Comparison of ENCODE assay signal across 12 cellular contexts in the genomic region with DNA sequence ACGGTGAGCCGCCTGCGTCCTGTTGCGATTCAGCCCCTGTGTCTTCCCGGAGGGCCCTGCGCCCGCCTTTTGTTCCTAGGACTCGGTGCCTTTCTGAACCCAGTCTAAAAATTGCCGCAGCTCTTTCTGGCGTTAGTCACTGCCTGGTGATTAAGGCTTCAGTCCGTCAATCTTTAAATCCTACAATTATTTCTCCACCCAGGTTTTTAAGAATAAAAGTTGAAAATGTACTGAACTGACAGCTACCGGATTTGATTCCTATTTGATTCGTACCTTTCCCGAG. TPM values are rescaled to one million over a fixed set of nuclear protein-coding genes. Genes with fewer than 3 reads are reported as not detected.
DNase-seq lines count a peak whose midpoint lies in the region; ATAC-seq and TF ChIP-seq lines count a peak whose summit lies in the region.
"Had no signal": no experiment of that assay in that cellular context is flagged by ENCODE, and none has a peak within 500 bp of the region (broad histone marks: within the 10 kb centered on the region; RNA-seq: fewer than 3 reads in every experiment).

No MANE protein-coding gene starts in this region.

- DNase-seq in DMS153 treated with DMSO at 0.1 percent for 48 hours (lab: John Stamatoyannopoulos, UW; ENCODE audit: unreplicated experiment) = peak; percentile 40
- no peak for DNase-seq in DMS153 (lab: John Stamatoyannopoulos, UW)
- no peak for DNase-seq in WTC11 (ENCODE audit: low spot score)
- no peak for DNase-seq in heart right ventricle
- no peak for DNase-seq in NCI-H1105 (lab: John Stamatoyannopoulos, UW)
- no peak for DNase-seq in OCI-M1 (lab: John Stamatoyannopoulos, UW)
- DNase-seq: activated CD8-positive, alpha-beta memory T cell treated with anti-CD3 and anti-CD28 coated beads for 24 hours; SHP77 had no signal

- peak overlapping the region in 6 of 10 donors; percentile 3 to 35 (median 21) for H3K4me3 ChIP-seq in heart right ventricle
- H3K4me3 ChIP-seq in rectal smooth muscle tissue (ENCODE audit: low read length) = peak overlapping the region; percentile 27
- H3K4me3 ChIP-seq: prostate gland had no signal

- H3K27me3 ChIP-seq in heart right ventricle = no peaks in the 10 kb centered on the region
- no peaks in the 10 kb centered on the region for H3K27me3 ChIP-seq in rectal smooth muscle tissue (ENCODE audit: control insufficient read depth, insufficient read depth, low read length)

- no peaks in the 10 kb centered on the region for H3K36me3 Mint-ChIP-seq in WTC11

- CTCF ChIA-PET in WTC11 (lab: Charles Lee) = interaction anchor here (0.6 to 3.2 kb wide), 3 partner anchors 11 to 217 kb away, joined by 3 to 20 read pairs (median 3); no protein-coding TSS in a partner anchor

- H3K36me3 ChIP-seq in heart right ventricle (no peaks in the 10 kb centered on the region), rectal smooth muscle tissue (ENCODE audit: control insufficient read depth, insufficient read depth, low read length) (no peaks in the 10 kb centered on the region)
- H3K36me3 ChIP-seq: prostate gland had no signal

- intact Hi-C loops in heart right ventricle (cut with DNase I) = no loop called here

- no peaks in the 10 kb centered on the region for H3K27me3 Mint-ChIP-seq in WTC11 (ENCODE audit: low read depth)

- WGBS in heart right ventricle, 2 donors = 32 to 39% methylated on average over 12 to 14 of the region's 14 CpGs

- H3K4me1 Mint-ChIP-seq in WTC11 = peaks cover 11% of the 10 kb centered on the region

- no peaks in the 10 kb centered on the region for H3K9me3 ChIP-seq in heart right ventricle
- H3K9me3 ChIP-seq: prostate gland had no signal

- H3K9ac ChIP-seq in rectal smooth muscle tissue (ENCODE audit: low read length) = no peak overlapping the region

- H3K9me3 Mint-ChIP-seq in WTC11 = no peaks in the 10 kb centered on the region

- peak overlapping the region; percentile 34 for H3K27ac Mint-ChIP-seq in WTC11

- no peak overlapping the region for H3K4me3 Mint-ChIP-seq in WTC11

- ATAC-seq in WTC11 (no peak; the same call in 1 of the 2 replicates), heart right ventricle (peak in 7 of 8 donors; percentile 19 to 67 (median 39)), GM19467 (IDR thresholded peaks at IDR 0.05; ENCODE audit: unreplicated experiment) (no peak)

- POLR2A ChIA-PET in WTC11 (lab: Charles Lee) = no interaction called here

- peak overlapping the region; percentile 45 to 84 (median 69) for H3K27ac ChIP-seq in heart right ventricle
- no peak overlapping the region for H3K27ac ChIP-seq in rectal smooth muscle tissue (ENCODE audit: low read depth, low read length)
- H3K27ac ChIP-seq: 22Rv1, prostate gland had no signal

- H3K4me1 ChIP-seq in heart right ventricle (peaks cover 2 to 19% (median 13%) of the 10 kb centered on the region in 9 donors), rectal smooth muscle tissue (ENCODE audit: control insufficient read depth, insufficient read depth, low read length) (no peaks in the 10 kb centered on the region)
- H3K4me1 ChIP-seq: prostate gland had no signal

- TF ChIP-seq CTCF in WTC11 (IDR thresholded peaks at IDR 0.05) = no peak
- no peak for TF ChIP-seq CTCF in heart right ventricle (IDR thresholded peaks at IDR 0.05)

TF ChIP-seq in WTC11, 78 proteins besides CTCF, POLR2A, EP300 and RAD21:
- TF ChIP-seq, protein P1, sequence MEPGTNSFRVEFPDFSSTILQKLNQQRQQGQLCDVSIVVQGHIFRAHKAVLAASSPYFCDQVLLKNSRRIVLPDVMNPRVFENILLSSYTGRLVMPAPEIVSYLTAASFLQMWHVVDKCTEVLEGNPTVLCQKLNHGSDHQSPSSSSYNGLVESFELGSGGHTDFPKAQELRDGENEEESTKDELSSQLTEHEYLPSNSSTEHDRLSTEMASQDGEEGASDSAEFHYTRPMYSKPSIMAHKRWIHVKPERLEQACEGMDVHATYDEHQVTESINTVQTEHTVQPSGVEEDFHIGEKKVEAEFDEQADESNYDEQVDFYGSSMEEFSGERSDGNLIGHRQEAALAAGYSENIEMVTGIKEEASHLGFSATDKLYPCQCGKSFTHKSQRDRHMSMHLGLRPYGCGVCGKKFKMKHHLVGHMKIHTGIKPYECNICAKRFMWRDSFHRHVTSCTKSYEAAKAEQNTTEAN (CRISPR knock-in tag; IDR thresholded peaks at IDR 0.05) = no peak
- TF ChIP-seq ZNF317 (CRISPR knock-in tag; IDR thresholded peaks at IDR 0.05; ENCODE audit: borderline replicate concordance, low read depth) (no peak), KAT7 (CRISPR knock-in tag; IDR thresholded peaks at IDR 0.05; ENCODE audit: borderline replicate concordance) (no peak), IRF2 (CRISPR knock-in tag; IDR thresholded peaks at IDR 0.05; ENCODE audit: borderline replicate concordance, low read depth) (no peak), HMGA2 (CRISPR knock-in tag; IDR thresholded peaks at IDR 0.05) (no peak), ATF1 (CRISPR knock-in tag; IDR thresholded peaks at IDR 0.05) (no peak), ZNF423 (CRISPR knock-in tag; IDR thresholded peaks at IDR 0.05) (no peak), GTF2I (CRISPR knock-in tag; conservative IDR thresholded peaks at IDR 0.05) (no peak), SMAD4 (CRISPR knock-in tag; IDR thresholded peaks at IDR 0.05) (no peak), JAZF1 (CRISPR knock-in tag; IDR thresholded peaks at IDR 0.05) (no peak)
- TF ChIP-seq, protein P2, sequence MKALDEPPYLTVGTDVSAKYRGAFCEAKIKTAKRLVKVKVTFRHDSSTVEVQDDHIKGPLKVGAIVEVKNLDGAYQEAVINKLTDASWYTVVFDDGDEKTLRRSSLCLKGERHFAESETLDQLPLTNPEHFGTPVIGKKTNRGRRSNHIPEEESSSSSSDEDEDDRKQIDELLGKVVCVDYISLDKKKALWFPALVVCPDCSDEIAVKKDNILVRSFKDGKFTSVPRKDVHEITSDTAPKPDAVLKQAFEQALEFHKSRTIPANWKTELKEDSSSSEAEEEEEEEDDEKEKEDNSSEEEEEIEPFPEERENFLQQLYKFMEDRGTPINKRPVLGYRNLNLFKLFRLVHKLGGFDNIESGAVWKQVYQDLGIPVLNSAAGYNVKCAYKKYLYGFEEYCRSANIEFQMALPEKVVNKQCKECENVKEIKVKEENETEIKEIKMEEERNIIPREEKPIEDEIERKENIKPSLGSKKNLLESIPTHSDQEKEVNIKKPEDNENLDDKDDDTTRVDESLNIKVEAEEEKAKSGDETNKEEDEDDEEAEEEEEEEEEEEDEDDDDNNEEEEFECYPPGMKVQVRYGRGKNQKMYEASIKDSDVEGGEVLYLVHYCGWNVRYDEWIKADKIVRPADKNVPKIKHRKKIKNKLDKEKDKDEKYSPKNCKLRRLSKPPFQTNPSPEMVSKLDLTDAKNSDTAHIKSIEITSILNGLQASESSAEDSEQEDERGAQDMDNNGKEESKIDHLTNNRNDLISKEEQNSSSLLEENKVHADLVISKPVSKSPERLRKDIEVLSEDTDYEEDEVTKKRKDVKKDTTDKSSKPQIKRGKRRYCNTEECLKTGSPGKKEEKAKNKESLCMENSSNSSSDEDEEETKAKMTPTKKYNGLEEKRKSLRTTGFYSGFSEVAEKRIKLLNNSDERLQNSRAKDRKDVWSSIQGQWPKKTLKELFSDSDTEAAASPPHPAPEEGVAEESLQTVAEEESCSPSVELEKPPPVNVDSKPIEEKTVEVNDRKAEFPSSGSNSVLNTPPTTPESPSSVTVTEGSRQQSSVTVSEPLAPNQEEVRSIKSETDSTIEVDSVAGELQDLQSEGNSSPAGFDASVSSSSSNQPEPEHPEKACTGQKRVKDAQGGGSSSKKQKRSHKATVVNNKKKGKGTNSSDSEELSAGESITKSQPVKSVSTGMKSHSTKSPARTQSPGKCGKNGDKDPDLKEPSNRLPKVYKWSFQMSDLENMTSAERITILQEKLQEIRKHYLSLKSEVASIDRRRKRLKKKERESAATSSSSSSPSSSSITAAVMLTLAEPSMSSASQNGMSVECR (CRISPR knock-in tag; IDR thresholded peaks at IDR 0.05; ENCODE audit: borderline replicate concordance) = no peak
- TF ChIP-seq, protein P3, sequence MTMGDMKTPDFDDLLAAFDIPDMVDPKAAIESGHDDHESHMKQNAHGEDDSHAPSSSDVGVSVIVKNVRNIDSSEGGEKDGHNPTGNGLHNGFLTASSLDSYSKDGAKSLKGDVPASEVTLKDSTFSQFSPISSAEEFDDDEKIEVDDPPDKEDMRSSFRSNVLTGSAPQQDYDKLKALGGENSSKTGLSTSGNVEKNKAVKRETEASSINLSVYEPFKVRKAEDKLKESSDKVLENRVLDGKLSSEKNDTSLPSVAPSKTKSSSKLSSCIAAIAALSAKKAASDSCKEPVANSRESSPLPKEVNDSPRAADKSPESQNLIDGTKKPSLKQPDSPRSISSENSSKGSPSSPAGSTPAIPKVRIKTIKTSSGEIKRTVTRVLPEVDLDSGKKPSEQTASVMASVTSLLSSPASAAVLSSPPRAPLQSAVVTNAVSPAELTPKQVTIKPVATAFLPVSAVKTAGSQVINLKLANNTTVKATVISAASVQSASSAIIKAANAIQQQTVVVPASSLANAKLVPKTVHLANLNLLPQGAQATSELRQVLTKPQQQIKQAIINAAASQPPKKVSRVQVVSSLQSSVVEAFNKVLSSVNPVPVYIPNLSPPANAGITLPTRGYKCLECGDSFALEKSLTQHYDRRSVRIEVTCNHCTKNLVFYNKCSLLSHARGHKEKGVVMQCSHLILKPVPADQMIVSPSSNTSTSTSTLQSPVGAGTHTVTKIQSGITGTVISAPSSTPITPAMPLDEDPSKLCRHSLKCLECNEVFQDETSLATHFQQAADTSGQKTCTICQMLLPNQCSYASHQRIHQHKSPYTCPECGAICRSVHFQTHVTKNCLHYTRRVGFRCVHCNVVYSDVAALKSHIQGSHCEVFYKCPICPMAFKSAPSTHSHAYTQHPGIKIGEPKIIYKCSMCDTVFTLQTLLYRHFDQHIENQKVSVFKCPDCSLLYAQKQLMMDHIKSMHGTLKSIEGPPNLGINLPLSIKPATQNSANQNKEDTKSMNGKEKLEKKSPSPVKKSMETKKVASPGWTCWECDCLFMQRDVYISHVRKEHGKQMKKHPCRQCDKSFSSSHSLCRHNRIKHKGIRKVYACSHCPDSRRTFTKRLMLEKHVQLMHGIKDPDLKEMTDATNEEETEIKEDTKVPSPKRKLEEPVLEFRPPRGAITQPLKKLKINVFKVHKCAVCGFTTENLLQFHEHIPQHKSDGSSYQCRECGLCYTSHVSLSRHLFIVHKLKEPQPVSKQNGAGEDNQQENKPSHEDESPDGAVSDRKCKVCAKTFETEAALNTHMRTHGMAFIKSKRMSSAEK (CRISPR knock-in tag; IDR thresholded peaks at IDR 0.05; ENCODE audit: borderline replicate concordance) = no peak

RNA-seq across cellular contexts. Expression of a gene that starts 16.2 kb away (rescaled TPM):
- total RNA-seq in WTC11 (2021) (116 to 123 TPM (median 120 TPM) in 3 replicates), heart right ventricle (100 to 1,000 TPM in 1 of 10 donors, 10 to 100 TPM in 9; 64.9 to 101 (median 73.0) TPM)
- 100 to 1,000 TPM in 1 of 2 donors, 10 to 100 TPM in 1; 47.8 to 102 TPM for polyA plus RNA-seq in heart right ventricle

RNA-seq across cellular contexts. Expression of a gene that starts 43.4 kb away (rescaled TPM):
- total RNA-seq in WTC11 (2021) = 62.2 to 74.9 TPM (median 64.0 TPM) in 3 replicates
- 10 to 100 TPM in 2 of 10 donors, 1 to 10 TPM in 8; 7.1 to 11.3 (median 8.6) TPM for total RNA-seq in heart right ventricle
- 1 to 10 TPM; 5.0 to 5.9 TPM for polyA plus RNA-seq in heart right ventricle

RNA-seq across cellular contexts. Expression of a gene that starts 43.4 kb away (rescaled TPM):
- 1.1 to 1.3 TPM (median 1.2 TPM) in 3 replicates for total RNA-seq in WTC11 (2021)
- total RNA-seq in heart right ventricle = under 1 TPM in 5 of 10 donors, not detected in 5; 0.12 to 0.51 (median 0.18) TPM
- under 1 TPM in 1 of 2 donors, not detected in 1; 0.16 TPM for polyA plus RNA-seq in heart right ventricle

Comparison
In these comparisons a context has a peak if more than half of its experiments do, and no peak if none do; other contexts are left out.
1. ATAC-seq: peak in heart right ventricle (7 of 8); none in WTC11 (single experiment) and GM19467 (single experiment).